Comparison of ENCODE assay signal across 7 cellular contexts in the genomic region with DNA sequence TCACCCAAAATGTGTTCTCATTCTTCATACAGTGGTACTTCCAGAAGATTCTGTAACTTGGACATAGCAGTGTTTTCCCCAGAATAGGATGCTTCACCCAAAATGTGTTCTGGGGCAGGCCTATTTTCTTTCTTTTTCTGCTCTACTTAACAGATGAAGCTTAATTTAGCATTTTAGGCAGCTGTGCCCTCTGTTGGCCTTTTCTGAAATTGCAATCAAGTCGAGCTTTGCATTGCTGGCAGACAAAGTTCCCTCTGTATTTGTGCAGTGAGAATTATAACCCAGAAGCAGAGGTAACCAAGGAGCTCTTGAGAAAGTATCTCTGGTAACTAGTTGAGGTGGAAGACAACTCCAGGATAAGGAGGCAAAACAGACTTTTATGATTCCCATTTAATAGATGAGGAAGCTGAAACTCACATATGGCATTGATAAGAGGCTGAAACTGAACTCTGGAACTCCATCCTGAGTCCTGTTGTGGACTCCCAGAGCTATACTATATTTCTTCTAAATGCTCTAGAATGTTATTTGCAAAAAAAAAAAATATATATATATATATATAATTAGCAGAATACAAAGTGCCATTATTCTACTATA. TPM values are rescaled to one million over a fixed set of nuclear protein-coding genes. Genes with fewer than 3 reads are reported as not detected.
DNase-seq lines count a peak whose midpoint lies in the region; ATAC-seq and TF ChIP-seq lines count a peak whose summit lies in the region.

No MANE protein-coding gene starts in this region.

- CTCF ChIA-PET in activated CD4-positive, alpha-beta memory T cell treated with anti-CD3 and anti-CD28 coated beads for 36 hours (lab: Charles Lee) = interaction anchor here (0.6 to 3.9 kb wide), 18 partner anchors 8 to 1031 kb away, joined by 3 to 38 read pairs (median 4); no protein-coding TSS in a partner anchor

- no peaks in the 10 kb centered on the region for H3K27me3 ChIP-seq in H7 (ENCODE audit: control insufficient read depth, insufficient read depth, low read length)

- POLR2A ChIA-PET in activated CD4-positive, alpha-beta memory T cell treated with anti-CD3 and anti-CD28 coated beads for 36 hours (lab: Charles Lee) = no interaction called here

- H3K9me3 Mint-ChIP-seq in activated CD4-positive, alpha-beta memory T cell treated with anti-CD3 and anti-CD28 coated beads for 36 hours = no peaks in the 10 kb centered on the region

- intact Hi-C loops in activated CD4-positive, alpha-beta memory T cell treated with anti-CD3 and anti-CD28 coated beads for 36 hours (cut with micrococcal nuclease) = no loop called here

- no peak overlapping the region for H3K4me3 Mint-ChIP-seq in activated CD4-positive, alpha-beta memory T cell treated with anti-CD3 and anti-CD28 coated beads for 36 hours

- no peaks in the 10 kb centered on the region for H3K27me3 Mint-ChIP-seq in activated CD4-positive, alpha-beta memory T cell treated with anti-CD3 and anti-CD28 coated beads for 36 hours

- ATAC-seq in GM21576 (IDR thresholded peaks at IDR 0.05; ENCODE audit: unreplicated experiment) = no peak

- H3K27ac Mint-ChIP-seq in activated CD4-positive, alpha-beta memory T cell treated with anti-CD3 and anti-CD28 coated beads for 36 hours = no peak overlapping the region

- DNase-seq in EL (peak; percentile 52), H7 (peak; percentile 63), NCI-H2171 (lab: John Stamatoyannopoulos, UW) (peak; percentile 16), foreskin melanocyte (peak; percentile 60), retinal pigment epithelial cell (ENCODE audit: low read depth) (no peak)
- DNase-seq in activated CD4-positive, alpha-beta memory T cell treated with anti-CD3 and anti-CD28 coated beads for 36 hours = peak; percentile 43

- peak; percentile 79 for TF ChIP-seq CTCF in retinal pigment epithelial cell (conservative IDR thresholded peaks at IDR 0.05; ENCODE audit: low read depth, low read length)

- H3K4me1 Mint-ChIP-seq in activated CD4-positive, alpha-beta memory T cell treated with anti-CD3 and anti-CD28 coated beads for 36 hours (ENCODE audit: low read depth) = no peaks in the 10 kb centered on the region

- peaks cover 5% of the 10 kb centered on the region for H3K36me3 Mint-ChIP-seq in activated CD4-positive, alpha-beta memory T cell treated with anti-CD3 and anti-CD28 coated beads for 36 hours

- H3K4me3 ChIP-seq in H7 (ENCODE audit: insufficient read depth, low read depth, low read length) = no peak overlapping the region
- no peak overlapping the region for H3K4me3 ChIP-seq in retinal pigment epithelial cell (ENCODE audit: low read length)

- H3K36me3 ChIP-seq in H7 (replicated peaks; ENCODE audit: control insufficient read depth, insufficient read depth, low read length) = peaks cover 1% of the 10 kb centered on the region; the same call in 1 of the 2 replicates

RNA-seq across cellular contexts. Expression of a gene that starts 50.3 kb away (rescaled TPM):
- total RNA-seq in H7 (2014; rRNA removed; shearing (Covaris generic)) = 103 and 168 TPM in 2 replicates
- total RNA-seq in activated CD4-positive, alpha-beta memory T cell treated with anti-CD3 and anti-CD28 coated beads for 36 hours = not detected

Comparison
In these comparisons a context has a peak if more than half of its experiments do, and no peak if none do; other contexts are left out.
1. RNA of a gene that starts 50.3 kb away (total RNA-seq): 103 to 168 TPM in H7; not detected in activated CD4-positive, alpha-beta memory T cell treated with anti-CD3 and anti-CD28 coated beads for 36 hours; every median in the first group is over 100 times any median in the second.